ENCODE assay signal across 23 cellular contexts in genomic region chr13:106238690-106239089, GRCh38.
DNase-seq lines count a peak whose midpoint lies in the region; ATAC-seq and TF ChIP-seq lines count a peak whose summit lies in the region.
"Had no signal": no experiment of that assay in that cellular context is flagged by ENCODE, and none has a peak within 500 bp of the region (broad histone marks: within the 10 kb centered on the region; RNA-seq: fewer than 3 reads in every experiment).

No MANE protein-coding gene starts in this region.

- H3K27me3 ChIP-seq in PC-9 (ENCODE audit: insufficient read depth, low read depth) (no peaks in the 10 kb centered on the region), foreskin keratinocyte (no peaks in the 10 kb centered on the region), lower lobe of right lung (ENCODE audit: low read depth) (no peaks in the 10 kb centered on the region)

- H2AFZ ChIP-seq in PC-9, result 0 out of 2 replicates have a peak overlapping the region, but pooled peaks have one; percentile 3

- H3K4me1 ChIP-seq in PC-9 (replicated peaks; ENCODE audit: insufficient read depth) (no peaks in the 10 kb centered on the region), foreskin keratinocyte (no peaks in the 10 kb centered on the region), lower lobe of right lung (no peaks in the 10 kb centered on the region)
- H3K4me1 ChIP-seq: A549 had no signal

- H3K36me3 ChIP-seq in PC-9 (ENCODE audit: low read depth) (no peaks in the 10 kb centered on the region), lower lobe of right lung (no peaks in the 10 kb centered on the region)

- TF ChIP-seq CTCF in PC-9 (conservative IDR thresholded peaks at IDR 0.05), result no peak
- TF ChIP-seq CTCF in foreskin keratinocyte (conservative IDR thresholded peaks at IDR 0.05), result peak; percentile 49
- TF ChIP-seq CTCF in lower lobe of right lung (IDR thresholded peaks at IDR 0.05), result no peak

- no TSS peak for BruUV-seq in PC-9 (replicated peaks; lab: Mats Ljungman, UMichigan)

- H3K27ac ChIP-seq in PC-9, result no peak overlapping the region
- no peak overlapping the region for H3K27ac ChIP-seq in foreskin keratinocyte
- no peak overlapping the region for H3K27ac ChIP-seq in lower lobe of right lung
- H3K27ac ChIP-seq: A549 had no signal

- ATAC-seq in foreskin keratinocyte (peak; percentile 68), HG03342 (IDR thresholded peaks at IDR 0.05; ENCODE audit: unreplicated experiment) (no peak), lower lobe of right lung (no peak)
- ATAC-seq: A549; CD8-positive, alpha-beta T cell had no signal

- DNase-seq in ELF-1 (ENCODE audit: low read depth, low spot score) (peak; percentile 46), PC-9 (no peak), foreskin keratinocyte (peak; percentile 14 to 36), left kidney (ENCODE audit: low read depth, low spot score) (peak; percentile 6), lower lobe of right lung (no peak), DMS153 treated with DMSO at 0.1 percent for 48 hours (lab: John Stamatoyannopoulos, UW; ENCODE audit: unreplicated experiment) (no peak)
- DNase-seq in effector CD4-positive, alpha-beta T cell, result no peak
- DNase-seq: 8988T; ACHN; AML-193; C1 segment of cervical spinal cord; Caco-2; CD4-positive, CD25-positive, alpha-beta regulatory T cell; CD8-positive, alpha-beta T cell; DMS153; DMS79; EL; GF-D8; GOT3; H7; HCEC 1CT had no signal

- peaks cover 4% of the 10 kb centered on the region; the same call in 1 of the 2 replicates for H3K9me2 ChIP-seq in PC-9 (ENCODE audit: insufficient read depth)

- POLR2A ChIA-PET in PC-9 (lab: Charles Lee; ENCODE audit: unreplicated experiment), result no interaction called here

- no peak overlapping the region for H3K4me3 ChIP-seq in PC-9
- no peak overlapping the region for H3K4me3 ChIP-seq in lower lobe of right lung
- H3K4me3 ChIP-seq: A549 had no signal

- no peaks in the 10 kb centered on the region for H3K79me2 ChIP-seq in PC-9 (ENCODE audit: low read depth)

- no peaks in the 10 kb centered on the region for H3F3A ChIP-seq in PC-9 (ENCODE audit: insufficient read depth, low read depth)

- H3K4me2 ChIP-seq in PC-9, result no peak overlapping the region
- H3K4me2 ChIP-seq: A549 had no signal

- CTCF ChIA-PET in PC-9 (lab: Charles Lee), result no interaction called here

- H3K9me3 ChIP-seq in PC-9 (ENCODE audit: insufficient read depth, low read depth), result no peaks in the 10 kb centered on the region; the same call in 1 of the 2 replicates
- no peaks in the 10 kb centered on the region for H3K9me3 ChIP-seq in lower lobe of right lung
- H3K9me3 ChIP-seq: A549, Caco-2 had no signal

- intact Hi-C loops in PC-9 (cut with micrococcal nuclease; ENCODE audit: unreplicated experiment) (no loop called here), lower lobe of right lung (cut with DNase I) (no loop called here)

- no peaks in the 10 kb centered on the region for H4K20me1 ChIP-seq in PC-9 (ENCODE audit: insufficient read depth)

Comparison
In these comparisons a context has a peak if more than half of its experiments do, and no peak if none do; other contexts are left out.
1. DNase-seq: peak in ELF-1 (single experiment), foreskin keratinocyte (2 of 2) and left kidney (single experiment); none in PC-9 (0 of 2), effector CD4-positive, alpha-beta T cell (single experiment), lower lobe of right lung (single experiment) and DMS153 treated with DMSO at 0.1 percent for 48 hours (single experiment).